Comparison of ENCODE assay signal across 8 cellular contexts in the genomic region with DNA sequence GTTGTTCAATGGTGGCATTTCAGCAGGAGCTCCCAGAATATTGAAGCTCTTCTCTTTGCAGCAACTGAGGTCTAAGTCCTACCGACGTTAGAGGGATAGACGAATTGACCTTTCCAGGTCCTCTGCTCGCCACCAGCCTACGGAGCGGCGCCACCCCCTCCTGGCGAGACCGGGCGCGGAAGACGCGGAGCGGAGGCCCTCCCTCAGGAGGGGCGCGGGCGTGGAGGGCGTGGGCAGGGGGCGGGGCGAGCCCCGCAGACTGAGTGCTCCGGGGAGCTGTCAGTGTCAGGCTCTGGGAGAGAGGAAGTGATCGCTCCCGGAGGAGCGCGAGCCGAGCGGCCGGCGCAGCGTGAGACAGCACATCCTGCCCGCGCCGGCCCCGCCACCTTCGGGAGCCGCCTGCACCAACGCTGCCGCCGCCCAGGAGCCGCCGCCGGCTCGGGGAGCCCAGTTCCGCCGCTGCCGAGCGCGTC. TPM values are rescaled to one million over a fixed set of nuclear protein-coding genes. Genes with fewer than 3 reads are reported as not detected.
A peak's percentile ranks its signal among the peaks of the same experiment; 100 is the strongest.
DNase-seq lines count a peak whose midpoint lies in the region; ATAC-seq, FAIRE-seq and TF ChIP-seq lines count a peak whose summit lies in the region.

Gene DYNC1I1 (plus strand): TSS at position 257 of the 473 bp plus-strand sequence. CDS start 32,176 bp downstream, outside the sequence.

- in situ Hi-C loops in K562 (cut with MboI): no loop called here

- H3K79me2 ChIP-seq in PC-9 (ENCODE audit: low read depth) (no peaks in the 10 kb centered on the region), K562 (ENCODE audit: control insufficient read depth, insufficient read depth, low read length) (no peaks in the 10 kb centered on the region)

- peak within 1 kb of the TSS; percentile 83 for H2AFZ ChIP-seq in PC-9
- H2AFZ ChIP-seq in K562 (ENCODE audit: low read depth, low read length): peak within 1 kb of the TSS; percentile 69

- DNase-seq in ELF-1 (ENCODE audit: low read depth, low spot score) (peak; percentile 68), PC-9 (peak; percentile 43 to 54), K562 (ENCODE audit: extremely low read depth in 1 of 4, low spot score in 3 of 4) (peak; percentile 84 to 87 (median 85)), retina (peak; percentile 74), NAMALWA (ENCODE audit: low spot score) (no peak)

- POLR2A ChIA-PET in PC-9 (lab: Charles Lee; ENCODE audit: unreplicated experiment): interaction anchor here (0.6 kb wide), 2 partner anchors 222 to 1274 kb away, joined by 3 to 5 read pairs; no protein-coding TSS in a partner anchor
- POLR2A ChIA-PET in K562 (lab: Yijun Ruan, JAX): interaction anchor here (0.6 to 1.7 kb wide), 3 partner anchors 11 to 1416 kb away, joined by 3 to 5 read pairs (median 3); no protein-coding TSS in a partner anchor

- H3F3A ChIP-seq in PC-9 (ENCODE audit: insufficient read depth, low read depth): no peaks in the 10 kb centered on the region

- H3K36me3 ChIP-seq in HUES48 (ENCODE audit: control insufficient read depth, insufficient read depth, low read length) (no peaks in the 10 kb centered on the region), PC-9 (ENCODE audit: low read depth) (no peaks in the 10 kb centered on the region), K562 (ENCODE audit: control insufficient read depth, insufficient read depth, low read length) (no peaks in the 10 kb centered on the region)

- no peaks in the 10 kb centered on the region for H3K9me2 ChIP-seq in PC-9 (ENCODE audit: insufficient read depth)

- BruUV-seq in PC-9 (replicated peaks; lab: Mats Ljungman, UMichigan) (no TSS peak), K562 (replicated peaks; lab: Mats Ljungman, UMichigan) (no TSS peak)

- H3K9ac ChIP-seq in HUES48 (ENCODE audit: low read depth, low read length) (no peak within 1 kb of the TSS), K562 (ENCODE audit: insufficient read depth in 1 of 2, low read depth in 2 of 2, low read length in 2 of 2) (peak within 1 kb of the TSS in 1 of 2 experiments; percentile 81; a peak in 3 of 4 replicates)

- no peaks in the 10 kb centered on the region for H3K9me1 ChIP-seq in K562 (ENCODE audit: control insufficient read depth, insufficient read depth, low read length)

- H3K9me3 ChIP-seq in HUES48 (ENCODE audit: control insufficient read depth, insufficient read depth, low read length) (no peaks in the 10 kb centered on the region), PC-9 (ENCODE audit: insufficient read depth, low read depth) (no peaks in the 10 kb centered on the region), K562 (replicated peaks; ENCODE audit: control insufficient read depth, insufficient read depth, low read depth, low read length) (no peaks in the 10 kb centered on the region)

- peak within 1 kb of the TSS; percentile 69 for H3K4me3 ChIP-seq in HUES48 (ENCODE audit: low read depth, low read length)
- H3K4me3 ChIP-seq in PC-9: peak within 1 kb of the TSS; percentile 73
- H3K4me3 ChIP-seq in K562: peak within 1 kb of the TSS; percentile 42
- peak within 1 kb of the TSS; percentile 41 for H3K4me3 ChIP-seq in iPS-11a (ENCODE audit: low read depth, low read length)

- H3K27ac ChIP-seq in HUES48 (ENCODE audit: low read depth, low read length): no peak within 1 kb of the TSS
- no peak within 1 kb of the TSS for H3K27ac ChIP-seq in PC-9
- no peak within 1 kb of the TSS for H3K27ac ChIP-seq in K562 (ENCODE audit: extremely low read depth, low read depth, low read length)

- no peak for FAIRE-seq in K562 (lab: Jason Lieb, UNC)

- TF ChIP-seq EP300 in K562 (IDR thresholded peaks at IDR 0.05; ENCODE audit: low read length): no peak

- intact Hi-C loops in PC-9 (cut with micrococcal nuclease; ENCODE audit: unreplicated experiment): loop anchor here (10.0 kb wide), 1 partner anchor 102 kb away; no protein-coding TSS in a partner anchor
- intact Hi-C loops in K562 (cut with micrococcal nuclease): no loop called here

- CTCF ChIA-PET in PC-9 (lab: Charles Lee): interaction anchor here (0.6 kb wide), 2 partner anchors 69 to 595 kb away, joined by 3 to 4 read pairs; no protein-coding TSS in a partner anchor
- CTCF ChIA-PET in K562 (lab: Yijun Ruan, JAX; ENCODE audit: low intra/inter-chr PET ratio): no interaction called here

- no peaks in the 10 kb centered on the region for H4K20me1 ChIP-seq in PC-9 (ENCODE audit: insufficient read depth)
- H4K20me1 ChIP-seq in K562 (replicated peaks; ENCODE audit: control insufficient read depth, insufficient read depth, low read length): no peaks in the 10 kb centered on the region

- H3K4me1 ChIP-seq in HUES48 (ENCODE audit: control insufficient read depth, insufficient read depth, low read length): peaks cover 15% of the 10 kb centered on the region
- H3K4me1 ChIP-seq in PC-9 (replicated peaks; ENCODE audit: insufficient read depth): no peaks in the 10 kb centered on the region
- peaks cover 0 to 11% of the 10 kb centered on the region in 2 experiments; a peak in 3 of 5 replicates for H3K4me1 ChIP-seq in K562 (replicated peaks in 1 of 2; ENCODE audit: control insufficient read depth in 2 of 2, insufficient read depth in 2 of 2, low read length in 2 of 2)

- no peak for TF ChIP-seq RAD21 in K562 (CRISPR knock-in tag; conservative IDR thresholded peaks at IDR 0.05 in 1 of 2, IDR thresholded peaks at IDR 0.05 in 1 of 2)

- H3K4me2 ChIP-seq in PC-9: peak within 1 kb of the TSS; percentile 99
- peak within 1 kb of the TSS; percentile 73 for H3K4me2 ChIP-seq in K562 (ENCODE audit: insufficient read depth, low read length)

- WGBS in K562 (ENCODE audit: insufficient coverage, low coverage, missing lambda C conversion rate): under 1% methylated on average over 28 of the region's 49 CpGs

- H3K27me3 ChIP-seq in HUES48 (ENCODE audit: control insufficient read depth, insufficient read depth, low read length) (peaks cover 38% of the 10 kb centered on the region), PC-9 (ENCODE audit: insufficient read depth, low read depth) (no peaks in the 10 kb centered on the region), K562 (ENCODE audit: control insufficient read depth in 2 of 2, insufficient read depth in 2 of 2, low read length in 2 of 2) (peaks cover 13 to 23% of the 10 kb centered on the region in 2 experiments)

- no peak for TF ChIP-seq CTCF in PC-9 (conservative IDR thresholded peaks at IDR 0.05)
- TF ChIP-seq CTCF in K562 (IDR thresholded peaks at IDR 0.05 in 2 of 3, conservative IDR thresholded peaks at IDR 0.05 in 1 of 3; ENCODE audit: insufficient read depth in 2 of 3, low read depth in 1 of 3, low read length in 3 of 3): 0 out of 6 replicates have a peak, but pooled peaks of 1 of the 3 experiments have one; percentile 16

- TF ChIP-seq POLR2A in K562 (conservative IDR thresholded peaks at IDR 0.05): no peak

- ATAC-seq in GM21619 (IDR thresholded peaks at IDR 0.05; ENCODE audit: unreplicated experiment) (peak; percentile 95), K562 (peak; percentile 99)

TF ChIP-seq in K562, 482 proteins besides CTCF, POLR2A, EP300 and RAD21 (continues in another document):
- peak; percentile 30; the same call in 1 of the 2 replicates for TF ChIP-seq L3MBTL2 (IDR thresholded peaks at IDR 0.05)
- peak; percentile 62 for TF ChIP-seq NFE2 (IDR thresholded peaks at IDR 0.05; ENCODE audit: low read depth)
- 0 out of 2 replicates have a peak, but pooled peaks have one; percentile 27 for TF ChIP-seq ETS1 (conservative IDR thresholded peaks at IDR 0.05; ENCODE audit: control insufficient read depth, low read depth, low read length)
- no peak for TF ChIP-seq EZH2 (IDR thresholded peaks at IDR 0.05; ENCODE audit: borderline replicate concordance, low read depth, low read length)
- TF ChIP-seq PRPF4 (IDR thresholded peaks at IDR 0.05; ENCODE audit: insufficient read depth, low read depth, low read length, poor library complexity, severe bottlenecking): no peak
- peak; percentile 60 for TF ChIP-seq CXXC5 (CRISPR knock-in tag; IDR thresholded peaks at IDR 0.05)
- TF ChIP-seq, protein P1, sequence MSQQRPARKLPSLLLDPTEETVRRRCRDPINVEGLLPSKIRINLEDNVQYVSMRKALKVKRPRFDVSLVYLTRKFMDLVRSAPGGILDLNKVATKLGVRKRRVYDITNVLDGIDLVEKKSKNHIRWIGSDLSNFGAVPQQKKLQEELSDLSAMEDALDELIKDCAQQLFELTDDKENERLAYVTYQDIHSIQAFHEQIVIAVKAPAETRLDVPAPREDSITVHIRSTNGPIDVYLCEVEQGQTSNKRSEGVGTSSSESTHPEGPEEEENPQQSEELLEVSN (IDR thresholded peaks at IDR 0.05; ENCODE audit: borderline replicate concordance in 1 of 2, extremely low read depth in 1 of 2, insufficient read depth in 1 of 2, insufficient read length in 1 of 2, low read depth in 1 of 2, low read length in 1 of 2, poor library complexity in 1 of 2, severe bottlenecking in 1 of 2): peak in 1 of 2 experiments; percentile 63

RNA-seq across cellular contexts. Expression of gene DYNC1I1, which starts in this region (rescaled TPM):
- total RNA-seq in PC-9 (2021) (not detected in 2 replicates), K562 (2014; rRNA removed) (0.08 and 1.5 TPM in 2 replicates), K562 (2014; rRNA removed; fragmentation: Illumina TruSeq; extraction: Trizol) (0.33 and 0.64 TPM in 2 replicates), K562 (2015; rRNA removed; fragmentation: Illumina TruSeq; extraction: Trizol) (0.41 and 1.2 TPM in 2 replicates), K562 (2021) (0.22 and 0.54 TPM in 2 replicates)
- 1.0 and 3.7 TPM in 2 replicates for total RNA-seq in K562 (2011; cell fraction: chromatin; rRNA removed; ENCODE audit: low replicate concordance)
- total RNA-seq in K562 (2011; cell fraction: nucleolus; rRNA removed): 0.33 and 0.53 TPM in 2 replicates
- 1.2 and 1.5 TPM in 2 replicates for total RNA-seq in K562 (2011; cell fraction: nucleoplasm; rRNA removed)
- polyA plus RNA-seq in K562 (2011; rRNA removed) (0.07 and 0.64 TPM in 2 replicates), K562 (2014; fragmentation: Illumina TruSeq; extraction: Trizol) (0.40 and 0.70 TPM in 2 replicates), K562 (2014; fragmentation: Nextera tagmentation; extraction: Ambion mirVana) (under 1 TPM; 0.24 to 0.28 TPM), K562 (2014; rRNA removed) (0.16 and 0.44 TPM in 2 replicates)
- polyA plus RNA-seq in K562 (2011; cell fraction: cytosol; rRNA removed): 0.03 and 0.24 TPM in 2 replicates
- polyA plus RNA-seq in K562 (2011; cell fraction: nucleus; rRNA removed): 0.10 and 0.18 TPM in 2 replicates
- 0.56 and 1.6 TPM in 2 replicates for polyA plus RNA-seq in K562 (2012)
- 0.33 and 0.60 TPM in 2 replicates for polyA minus RNA-seq in K562 (2011; rRNA and poly(A)+ RNA removed)
- polyA minus RNA-seq in K562 (2011; cell fraction: cytosol; rRNA and poly(A)+ RNA removed): not detected in 2 replicates
- polyA minus RNA-seq in K562 (2011; cell fraction: nucleus; rRNA and poly(A)+ RNA removed): 0.44 and 0.81 TPM in 2 replicates

Comparison
In these comparisons a context has a peak if more than half of its experiments do, and no peak if none do; other contexts are left out.
1. Peak in DNase-seq, H3K4me3 ChIP-seq and H3K4me2 ChIP-seq in PC-9; RNA of the gene not detected or under 1 TPM.